Comparison of ENCODE assay signal across 8 cellular contexts in the genomic region with DNA sequence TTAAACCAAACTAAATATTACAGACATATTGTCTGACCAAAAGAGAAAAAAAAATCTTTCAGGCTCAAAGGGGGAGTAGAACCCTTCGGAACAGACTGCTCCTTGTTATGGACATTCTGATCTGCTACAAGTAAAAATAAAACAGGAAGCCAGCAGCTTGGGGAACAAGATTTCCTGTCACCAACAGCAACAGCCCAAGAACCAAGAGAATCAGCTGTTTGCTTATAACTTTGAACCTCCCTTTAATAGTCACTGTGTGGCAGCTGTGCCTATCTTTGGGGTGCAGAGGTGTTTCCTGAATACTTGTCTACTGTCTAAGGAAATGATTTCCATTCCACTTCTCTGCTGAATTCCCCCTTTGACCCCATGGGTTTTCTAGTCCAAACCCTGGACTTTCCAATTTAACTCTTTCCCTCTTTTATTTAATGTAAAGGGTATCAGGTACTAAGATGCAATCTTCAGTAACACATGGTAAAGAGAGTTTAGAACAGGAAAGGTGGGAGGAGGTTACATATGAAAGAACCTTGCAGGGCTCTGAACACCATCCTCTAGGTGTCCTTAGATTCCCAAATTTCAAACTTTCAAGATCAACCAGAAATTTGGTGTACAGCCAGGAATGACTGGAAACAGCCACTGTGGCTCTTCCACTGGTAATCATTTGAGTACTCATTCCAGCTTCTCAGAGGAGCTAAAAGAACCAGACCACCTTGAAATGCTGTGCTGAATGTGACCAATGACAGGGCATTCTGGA. TPM values are rescaled to one million over a fixed set of nuclear protein-coding genes. Genes with fewer than 3 reads are reported as not detected.
DNase-seq lines count a peak whose midpoint lies in the region; ATAC-seq and TF ChIP-seq lines count a peak whose summit lies in the region.

No MANE protein-coding gene starts in this region.

- peaks cover 15% of the 10 kb centered on the region for H3K36me3 ChIP-seq in BLaER1
- no peaks in the 10 kb centered on the region for H3K36me3 ChIP-seq in mucosa of descending colon (ENCODE audit: low read depth)

- H3K4me3 ChIP-seq in BLaER1: peak overlapping the region; percentile 51
- no peak overlapping the region for H3K4me3 ChIP-seq in mucosa of descending colon

- H3K9ac ChIP-seq in BLaER1: peak overlapping the region; percentile 67

- H3K27ac Mint-ChIP-seq in central memory CD8-positive, alpha-beta T cell (ENCODE audit: low read depth): peak overlapping the region; percentile 59

- intact Hi-C loops in mucosa of descending colon (cut with DNase I, micrococcal nuclease): no loop called here

- no peaks in the 10 kb centered on the region for H3K9me3 ChIP-seq in BLaER1
- H3K9me3 ChIP-seq in mucosa of descending colon: no peaks in the 10 kb centered on the region

- H3K4me1 ChIP-seq in BLaER1: peaks cover 100% of the 10 kb centered on the region
- peaks cover 52% of the 10 kb centered on the region for H3K4me1 ChIP-seq in mucosa of descending colon (ENCODE audit: low read depth)

- no peak for TF ChIP-seq CTCF in mucosa of descending colon (IDR thresholded peaks at IDR 0.05)

- H4K20me1 ChIP-seq in BLaER1: peaks cover 13% of the 10 kb centered on the region

- DNase-seq in M059J (ENCODE audit: low read depth) (peak; percentile 43), mucosa of descending colon (no peak), SHP77 treated with DMSO at 0.1 percent for 48 hours (lab: John Stamatoyannopoulos, UW) (no peak), D341Med (ENCODE audit: low spot score) (no peak), hepatic stellate cell (ENCODE audit: low spot score) (no peak)
- DNase-seq in central memory CD8-positive, alpha-beta T cell (ENCODE audit: low spot score in 2 of 2): no peak

- no peaks in the 10 kb centered on the region for H3K27me3 ChIP-seq in BLaER1

- peak; percentile 78 for ATAC-seq in central memory CD8-positive, alpha-beta T cell (replicated peaks; ENCODE audit: extremely low read depth, poor library complexity, severe bottlenecking)
- ATAC-seq in mucosa of descending colon (peak; percentile 45), GM18870 (IDR thresholded peaks at IDR 0.05; ENCODE audit: unreplicated experiment) (no peak)

- H3K27me3 Mint-ChIP-seq in central memory CD8-positive, alpha-beta T cell: no peaks in the 10 kb centered on the region

- H3K27ac ChIP-seq in BLaER1: peak overlapping the region; percentile 87

- H3K9me3 Mint-ChIP-seq in central memory CD8-positive, alpha-beta T cell: no peaks in the 10 kb centered on the region

- peaks cover 13% of the 10 kb centered on the region for H3K36me3 Mint-ChIP-seq in central memory CD8-positive, alpha-beta T cell (ENCODE audit: insufficient read depth)

- peak overlapping the region; percentile 92 for H3K4me2 ChIP-seq in BLaER1

- H3K4me1 Mint-ChIP-seq in central memory CD8-positive, alpha-beta T cell: peaks cover 50% of the 10 kb centered on the region

- H3K4me3 Mint-ChIP-seq in central memory CD8-positive, alpha-beta T cell: peak overlapping the region; percentile 48

RNA-seq across cellular contexts. Expression of a gene that starts 38.7 kb away (rescaled TPM):
- 2.0 and 2.6 TPM in 2 replicates for total RNA-seq in M059J (2014; rRNA removed; shearing (Covaris generic))
- total RNA-seq in mucosa of descending colon: under 1 TPM in 1 of 3 donors, not detected in 2; 0.14 TPM

RNA-seq across cellular contexts. Expression of a gene that starts 47.9 kb away (rescaled TPM):
- total RNA-seq in M059J (2014; rRNA removed; shearing (Covaris generic)): 0.15 TPM in 1 of 2 replicates, not detected in the other
- total RNA-seq in mucosa of descending colon: 1 to 10 TPM in 1 of 3 donors, under 1 TPM in 2; 0.29 to 1.3 (median 0.51) TPM

RNA-seq across cellular contexts. Expression of a gene that starts 56.5 kb away (rescaled TPM):
- not detected in 2 replicates for total RNA-seq in M059J (2014; rRNA removed; shearing (Covaris generic))
- total RNA-seq in mucosa of descending colon: under 1 TPM in 2 of 3 donors, not detected in 1; 0.60 to 0.79 TPM

RNA-seq across cellular contexts. Expression of a gene that starts 58.9 kb away (rescaled TPM):
- 14.0 and 26.2 TPM in 2 replicates for total RNA-seq in M059J (2014; rRNA removed; shearing (Covaris generic))
- 100 to 1,000 TPM; 131 to 159 (median 134) TPM for total RNA-seq in mucosa of descending colon
